1 cellular context compared by ENCODE assay signal in genomic region chrX:130114141-130114561, GRCh38.
TF ChIP-seq lines count a peak whose summit lies in the region.

No MANE protein-coding gene starts in this region.

TF ChIP-seq in IMR-90, 13 proteins besides CTCF, POLR2A, EP300 and RAD21:
- TF ChIP-seq MAZ (IDR thresholded peaks at IDR 0.05; ENCODE audit: borderline replicate concordance, low read depth, low read length): no peak
- no peak for TF ChIP-seq RCOR1 (IDR thresholded peaks at IDR 0.05; ENCODE audit: insufficient replicate concordance, low read length)
- TF ChIP-seq RFX5 (IDR thresholded peaks at IDR 0.05; ENCODE audit: low read depth, low read length): no peak
- TF ChIP-seq USF2 (IDR thresholded peaks at IDR 0.05; ENCODE audit: low read depth, low read length): no peak
- no peak for TF ChIP-seq CEBPB (IDR thresholded peaks at IDR 0.05; ENCODE audit: low read depth, low read length)
- TF ChIP-seq MXI1 (IDR thresholded peaks at IDR 0.05; ENCODE audit: borderline replicate concordance, low read depth, low read length): no peak
- no peak for TF ChIP-seq SMC3 (IDR thresholded peaks at IDR 0.05; ENCODE audit: low read depth, low read length)
- no peak for TF ChIP-seq CHD1 (IDR thresholded peaks at IDR 0.05; ENCODE audit: low read depth, low read length)
- TF ChIP-seq MAFK (IDR thresholded peaks at IDR 0.05; ENCODE audit: low read depth, low read length): no peak
- TF ChIP-seq ELK1 (IDR thresholded peaks at IDR 0.05; ENCODE audit: borderline replicate concordance, low read depth, low read length): no peak
- TF ChIP-seq BHLHE40 (IDR thresholded peaks at IDR 0.05; ENCODE audit: low read depth, low read length): no peak
- TF ChIP-seq FOS (IDR thresholded peaks at IDR 0.05; ENCODE audit: low read depth, low read length): no peak
- no peak for TF ChIP-seq NFE2L2 (IDR thresholded peaks at IDR 0.05; ENCODE audit: low read depth, low read length)
